8 cellular contexts compared by ENCODE assay signal in genomic region chr12:56126732-56127239, GRCh38. TPM values are rescaled to one million over a fixed set of nuclear protein-coding genes. Genes with fewer than 3 reads are reported as not detected.
DNase-seq lines count a peak whose midpoint lies in the region; ATAC-seq and TF ChIP-seq lines count a peak whose summit lies in the region.

No MANE protein-coding gene starts in this region.

- peak overlapping the region; percentile 97 for H3K4me3 Mint-ChIP-seq in CD4-positive, alpha-beta T cell
- peak overlapping the region; percentile 92 for H3K4me3 Mint-ChIP-seq in neural crest cell

- H3K27ac ChIP-seq in CD4-positive, alpha-beta T cell (ENCODE audit: low read depth, low read length), result peak overlapping the region; percentile 56
- peak overlapping the region; percentile 85 for H3K27ac ChIP-seq in cingulate gyrus (ENCODE audit: low read depth, low read length)

- no peaks in the 10 kb centered on the region for H3K9me3 ChIP-seq in CD4-positive, alpha-beta T cell (ENCODE audit: control insufficient read depth, low read length)

- DNase-seq in CD4-positive, alpha-beta T cell, result no peak
- DNase-seq in NOMO-1 treated with dmso at 0.1 percent for 144 hours (lab: John Stamatoyannopoulos, UW; ENCODE audit: unreplicated experiment) (peak; percentile 69), neural crest cell (ENCODE audit: low read depth, low spot score) (no peak)
- no peak for DNase-seq in activated effector memory CD4-positive, alpha-beta T cell treated with anti-CD3 and anti-CD28 coated beads, Interleukin-2, amount 50 U/mL, for 16 hours

- no peaks in the 10 kb centered on the region for H3K27me3 Mint-ChIP-seq in CD4-positive, alpha-beta T cell
- H3K27me3 Mint-ChIP-seq in neural crest cell (ENCODE audit: low read depth), result no peaks in the 10 kb centered on the region

- intact Hi-C loops in CD4-positive, alpha-beta T cell (cut with DNase I, micrococcal nuclease), result loop anchor here (1.0 to 5.0 kb wide), 5 partner anchors 31 to 384 kb away; partner anchors contain the start of genes CS (in 1 of the 2), GDF11 (in 1 of the 2) and SMARCC2 (in 1 of the 2)

- no peaks in the 10 kb centered on the region for H3K9me3 Mint-ChIP-seq in CD4-positive, alpha-beta T cell
- no peaks in the 10 kb centered on the region for H3K9me3 Mint-ChIP-seq in neural crest cell

- no peaks in the 10 kb centered on the region for H3K27me3 ChIP-seq in CD4-positive, alpha-beta T cell (ENCODE audit: control insufficient read depth, insufficient read depth, low read length)

- CTCF ChIA-PET in CD4-positive, alpha-beta T cell (lab: Charles Lee), result interaction anchor here (0.6 to 9.6 kb wide), 29 partner anchors 9 to 388 kb away, joined by 3 to 138 read pairs (median 5); partner anchors contain the start of genes MYL6, MYL6B, RNF41 and RPL41

- peak overlapping the region; percentile 86 for H3K27ac Mint-ChIP-seq in CD4-positive, alpha-beta T cell
- peak overlapping the region; percentile 99 for H3K27ac Mint-ChIP-seq in neural crest cell (ENCODE audit: unreplicated experiment)

- no peak for TF ChIP-seq CTCF in CD4-positive, alpha-beta T cell (IDR thresholded peaks at IDR 0.05)
- TF ChIP-seq CTCF in neural crest cell (conservative IDR thresholded peaks at IDR 0.05), result no peak

- H3K4me1 Mint-ChIP-seq in CD4-positive, alpha-beta T cell (ENCODE audit: low read depth), result peaks cover 65% of the 10 kb centered on the region
- H3K4me1 Mint-ChIP-seq in neural crest cell, result peaks cover 38% of the 10 kb centered on the region

- ATAC-seq in CD4-positive, alpha-beta T cell (ENCODE audit: poor library complexity), result no peak
- no peak for ATAC-seq in HG02763 (IDR thresholded peaks at IDR 0.05; ENCODE audit: unreplicated experiment)
- no peak for ATAC-seq in HG03378 (IDR thresholded peaks at IDR 0.05; ENCODE audit: unreplicated experiment)
- no peak for ATAC-seq in GM18502 (IDR thresholded peaks at IDR 0.05; ENCODE audit: poor library complexity, unreplicated experiment)

- peaks cover 41% of the 10 kb centered on the region for H3K36me3 Mint-ChIP-seq in CD4-positive, alpha-beta T cell (ENCODE audit: low read depth)
- H3K36me3 Mint-ChIP-seq in neural crest cell (ENCODE audit: low read depth), result peaks cover 7% of the 10 kb centered on the region

- POLR2A ChIA-PET in CD4-positive, alpha-beta T cell (lab: Charles Lee), result interaction anchor here (0.6 to 6.5 kb wide), 10 partner anchors 9 to 309 kb away, joined by 3 to 133 read pairs (median 22); partner anchors contain the start of genes MYL6, MYL6B, ORMDL2 and PA2G4

RNA-seq across cellular contexts. Expression of gene ESYT1, which starts 1.3 kb away (rescaled TPM):
- 10 to 100 TPM; 88.5 to 90.3 TPM for total RNA-seq in CD4-positive, alpha-beta T cell
- total RNA-seq in neural crest cell, result 118 and 121 TPM in 2 replicates

RNA-seq across cellular contexts. Expression of gene ZC3H10, which starts 8.7 kb away (rescaled TPM):
- 1 to 10 TPM; 6.3 to 8.9 TPM for total RNA-seq in CD4-positive, alpha-beta T cell
- total RNA-seq in neural crest cell, result 19.1 and 19.3 TPM in 2 replicates

RNA-seq across cellular contexts. Expression of gene RPL41, which starts 10.4 kb away (rescaled TPM):
- 1,000 to 10,000 TPM; 5,865 to 5,989 TPM for total RNA-seq in CD4-positive, alpha-beta T cell
- total RNA-seq in neural crest cell, result 4,478 and 4,582 TPM in 2 replicates

RNA-seq across cellular contexts. Expression of gene PA2G4, which starts 22.4 kb away (rescaled TPM):
- 10 to 100 TPM; 51.0 to 61.0 TPM for total RNA-seq in CD4-positive, alpha-beta T cell
- 201 and 213 TPM in 2 replicates for total RNA-seq in neural crest cell

RNA-seq across cellular contexts. Expression of gene MYL6B, which starts 25.6 kb away (rescaled TPM):
- total RNA-seq in CD4-positive, alpha-beta T cell, result 1 to 10 TPM; 6.2 to 6.4 TPM
- 178 and 189 TPM in 2 replicates for total RNA-seq in neural crest cell
